9 cellular contexts compared by ENCODE assay signal in the genomic region with DNA sequence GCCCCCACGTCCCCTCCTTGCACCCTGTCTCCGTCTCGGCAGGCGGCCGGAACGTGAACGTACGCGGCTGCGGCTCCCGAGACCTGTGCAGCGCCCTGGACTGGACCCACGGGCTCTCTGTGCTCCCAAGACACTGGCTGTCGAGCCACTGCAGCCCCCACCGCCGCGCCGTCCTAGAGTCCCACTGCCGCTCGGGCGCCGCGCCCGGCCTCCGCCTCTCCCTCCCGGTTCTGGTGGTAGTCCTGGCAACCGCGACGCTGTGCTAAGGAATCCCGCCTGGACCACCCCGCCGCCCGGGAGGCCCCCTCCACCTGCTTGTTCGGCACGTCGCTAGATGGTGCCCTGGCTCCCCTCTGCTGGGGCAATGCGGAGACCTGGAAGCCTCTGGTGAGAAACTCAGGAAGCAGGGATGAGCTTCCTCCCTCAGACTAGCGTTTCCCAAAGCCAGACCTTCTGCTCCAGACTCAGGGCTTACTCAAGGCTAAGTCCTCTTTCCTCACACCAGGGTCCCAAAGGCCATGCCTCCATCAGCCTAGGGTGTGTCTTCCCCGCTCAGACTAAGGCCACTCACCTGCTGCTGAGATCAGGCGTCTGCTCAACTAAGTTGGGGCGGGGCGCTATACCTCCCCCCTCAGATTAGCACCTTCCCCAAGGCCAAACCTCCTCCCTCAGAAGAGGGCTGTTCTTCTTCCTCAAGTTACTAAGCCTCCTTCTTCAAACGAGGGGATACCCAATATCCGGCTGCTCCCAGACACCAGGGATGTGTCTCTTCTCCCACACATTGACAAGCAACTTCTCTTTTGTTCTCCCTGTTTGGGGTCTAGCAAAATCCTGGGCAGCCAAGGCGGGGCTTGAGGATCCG. TPM values are rescaled to one million over a fixed set of nuclear protein-coding genes. Genes with fewer than 3 reads are reported as not detected.
DNase-seq lines count a peak whose midpoint lies in the region; ATAC-seq, FAIRE-seq and TF ChIP-seq lines count a peak whose summit lies in the region.
"Had no signal": no experiment of that assay in that cellular context is flagged by ENCODE, and none has a peak within 500 bp of the region (broad histone marks: within the 10 kb centered on the region; RNA-seq: fewer than 3 reads in every experiment).

No MANE protein-coding gene starts in this region.

- H3K36me3 Mint-ChIP-seq in CD4-positive, alpha-beta memory T cell, result no peaks in the 10 kb centered on the region

- H3K4me1 Mint-ChIP-seq in CD4-positive, alpha-beta memory T cell, result peaks cover 16 to 32% (median 19%) of the 10 kb centered on the region in 4 donors

- WGBS in H1 (ENCODE audit: extremely low coverage in 1 of 2, insufficient coverage in 1 of 2, insufficient read length in 1 of 2, insufficient replicate concordance in 2 of 2, low coverage in 1 of 2, low lambda C conversion rate in 2 of 2, missing lambda C conversion rate in 1 of 2), 2 experiments, result 31% methylated on average over 28 of the region's 46 CpGs; no CpG with 5 or more reads in 1 of the 2 experiments

- no peaks in the 10 kb centered on the region for H3K79me2 ChIP-seq in H1 (ENCODE audit: control insufficient read depth in 1 of 2, insufficient read depth in 2 of 2, low read length in 2 of 2)

- ATAC-seq in GM18498 (IDR thresholded peaks at IDR 0.05; ENCODE audit: unreplicated experiment) (no peak), GM21737 (IDR thresholded peaks at IDR 0.05; ENCODE audit: unreplicated experiment) (no peak), GM19023 (IDR thresholded peaks at IDR 0.05; ENCODE audit: unreplicated experiment) (no peak)

- H3K23me2 ChIP-seq in H1 (ENCODE audit: low read depth, low read length), result peaks cover 5% of the 10 kb centered on the region; the same call in 1 of the 2 replicates

- H3K27me3 Mint-ChIP-seq in CD4-positive, alpha-beta memory T cell, result peaks cover 0 to 4% of the 10 kb centered on the region in 2 donors

- no peak overlapping the region; the same call in 1 of the 2 replicates for H4K8ac ChIP-seq in H1 (ENCODE audit: extremely low read depth, insufficient read depth, low read length)

- no peak overlapping the region for H4K91ac ChIP-seq in H1 (replicated peaks; ENCODE audit: insufficient read length, low read length)

- H3K4me2 ChIP-seq in H1 (ENCODE audit: insufficient read depth in 1 of 2, low read depth in 2 of 2, low read length in 2 of 2), result peak overlapping the region; percentile 49 to 73

- no peak overlapping the region for H2BK20ac ChIP-seq in H1 (ENCODE audit: low read length)

- H3K79me1 ChIP-seq in H1 (ENCODE audit: low read depth, low read length), result no peaks in the 10 kb centered on the region

- no peaks in the 10 kb centered on the region for H3K36me3 ChIP-seq in CD4-positive, alpha-beta memory T cell (ENCODE audit: insufficient read depth, low read length)
- H3K36me3 ChIP-seq in NT2/D1 (ENCODE audit: insufficient read depth, insufficient read length, low read length) (no peaks in the 10 kb centered on the region), H1 (ENCODE audit: control insufficient read depth in 2 of 4, insufficient read depth in 4 of 4, low read length in 3 of 4) (no peaks in the 10 kb centered on the region), mucosa of stomach (ENCODE audit: control insufficient read depth, insufficient read depth, low read length) (no peaks in the 10 kb centered on the region)

- no peak overlapping the region; the same call in 1 of the 2 replicates for H2BK12ac ChIP-seq in H1 (ENCODE audit: low read depth, low read length)

- H3K9me3 ChIP-seq in CD4-positive, alpha-beta memory T cell (ENCODE audit: control insufficient read depth in 1 of 2, low read length in 2 of 2), result no peaks in the 10 kb centered on the region
- H3K9me3 ChIP-seq in NT2/D1 (ENCODE audit: insufficient read depth, low read length), result no peaks in the 10 kb centered on the region; the same call in 1 of the 2 replicates
- H3K9me3 ChIP-seq in H1 (ENCODE audit: insufficient read depth in 2 of 2, low read depth in 1 of 2, low read length in 1 of 2), result no peaks in the 10 kb centered on the region
- H3K9me3 ChIP-seq in mucosa of stomach (ENCODE audit: control insufficient read depth, low read length), result no peaks in the 10 kb centered on the region

- no peak for TF ChIP-seq POLR2A in H1 (IDR thresholded peaks at IDR 0.05; ENCODE audit: control extremely low read depth in 1 of 2, low read depth in 2 of 2, low read length in 2 of 2)

- no peak overlapping the region for H2BK5ac ChIP-seq in H1 (ENCODE audit: low read depth, low read length)

- no peak overlapping the region for H2AK5ac ChIP-seq in H1 (ENCODE audit: low read depth, low read length)

- POLR2A ChIA-PET in CD4-positive, alpha-beta memory T cell (lab: Charles Lee; ENCODE audit: partially characterized antibody), result no interaction called here
- POLR2A ChIA-PET in H1 (lab: Charles Lee; ENCODE audit: partially characterized antibody), result interaction anchor here (1.1 to 1.4 kb wide), 2 partner anchors 12 to 53 kb away, joined by 3 read pairs; no protein-coding TSS in a partner anchor

- H3K9ac ChIP-seq in NT2/D1 (ENCODE audit: insufficient read length, low read depth), result no peak overlapping the region
- H3K9ac ChIP-seq in H1 (replicated peaks in 1 of 4; ENCODE audit: extremely low read depth in 1 of 4, low read depth in 3 of 4, low read length in 3 of 4), result no peak overlapping the region
- H3K9ac ChIP-seq in mucosa of stomach (ENCODE audit: low read length), result peak overlapping the region; percentile 31

- no peak overlapping the region for H2BK120ac ChIP-seq in H1 (replicated peaks; ENCODE audit: low read depth, low read length)

- no peak overlapping the region for H3K4me3 ChIP-seq in CD4-positive, alpha-beta memory T cell (ENCODE audit: low read length in 2 of 2)
- H3K4me3 ChIP-seq in NT2/D1 (ENCODE audit: insufficient read length, low read depth) (no peak overlapping the region), H1 (ENCODE audit: extremely low read depth in 1 of 4, insufficient read depth in 2 of 4, low read depth in 3 of 4, low read length in 4 of 4) (peak overlapping the region in 1 of 4 experiments; percentile 53; a peak in 3 of 8 replicates), mucosa of stomach (ENCODE audit: low read length) (no peak overlapping the region)

- FAIRE-seq in H1 (lab: Jason Lieb, UNC), result no peak
- FAIRE-seq: islet of Langerhans had no signal

- H3K4me1 ChIP-seq in CD4-positive, alpha-beta memory T cell (ENCODE audit: insufficient read depth, low read length), result peaks cover 14% of the 10 kb centered on the region
- peaks cover 5% of the 10 kb centered on the region for H3K4me1 ChIP-seq in NT2/D1 (ENCODE audit: insufficient read depth, insufficient read length)
- H3K4me1 ChIP-seq in H1 (replicated peaks in 1 of 4; ENCODE audit: control insufficient read depth in 3 of 4, insufficient read depth in 4 of 4, low read length in 3 of 4), result 0 out of 7 replicates have a peak, but pooled peaks cover 0 to 2% (median 0%) of the 10 kb centered on the region in 4 experiments
- H3K4me1 ChIP-seq in mucosa of stomach (ENCODE audit: control insufficient read depth, insufficient read depth, low read length), result peaks cover 26% of the 10 kb centered on the region

- H2AFZ ChIP-seq in H1 (ENCODE audit: low read length), result 0 out of 2 replicates have a peak overlapping the region, but pooled peaks have one; percentile 38

- intact Hi-C loops in CD4-positive, alpha-beta memory T cell (cut with micrococcal nuclease), result loop anchor here (1.0 kb wide), 1 partner anchor 31 kb away; no protein-coding TSS in a partner anchor

- H3K27ac Mint-ChIP-seq in CD4-positive, alpha-beta memory T cell, result peak overlapping the region; percentile 19 to 99 (median 97)

- no peak for TF ChIP-seq EP300 in H1 (IDR thresholded peaks at IDR 0.05; ENCODE audit: borderline replicate concordance in 1 of 2, low read depth in 2 of 2, low read length in 2 of 2)

- H3K9me3 Mint-ChIP-seq in CD4-positive, alpha-beta memory T cell, result peaks cover 0 to 10% (median 5%) of the 10 kb centered on the region in 8 donors

- no peak overlapping the region for H3K56ac ChIP-seq in H1 (replicated peaks; ENCODE audit: insufficient read length, low read depth, low read length)

- H3K4me3 Mint-ChIP-seq in CD4-positive, alpha-beta memory T cell, result peak overlapping the region; percentile 73 to 91 (median 82)

- no peak overlapping the region for H2BK15ac ChIP-seq in H1 (ENCODE audit: low read length)

- no peaks in the 10 kb centered on the region for H4K20me1 ChIP-seq in H1 (replicated peaks in 1 of 2; ENCODE audit: control insufficient read depth in 1 of 2, insufficient read depth in 2 of 2, low read length in 2 of 2)

- CTCF ChIA-PET in CD4-positive, alpha-beta memory T cell (lab: Charles Lee; ENCODE audit: partially characterized antibody), result interaction anchor here (0.7 kb wide), 1 partner anchor 55 kb away, joined by 3 read pairs; a partner anchor contains a TSS
- CTCF ChIA-PET in H1 (lab: Charles Lee; ENCODE audit: partially characterized antibody), result interaction anchor here (0.7 to 1.9 kb wide), 9 partner anchors 12 to 65 kb away, joined by 3 to 10 read pairs (median 4); a partner anchor contains a TSS

- no peak overlapping the region for H3K4ac ChIP-seq in H1 (replicated peaks; ENCODE audit: insufficient read length, low read depth, low read length)

- H4K5ac ChIP-seq in H1 (ENCODE audit: insufficient read length, low read depth, low read length), result no peak overlapping the region

- TF ChIP-seq CTCF in H1 (IDR thresholded peaks at IDR 0.05; ENCODE audit: control extremely low read depth in 1 of 3, insufficient read depth in 1 of 3, low read depth in 1 of 3, low read length in 3 of 3) (peak; percentile 23 to 37 (median 29)), GM20000 (IDR thresholded peaks at IDR 0.05; ENCODE audit: extremely low read depth, missing control alignments) (no peak)

- H3K14ac ChIP-seq in H1 (ENCODE audit: insufficient read length), result no peak overlapping the region

- H3K18ac ChIP-seq in H1 (ENCODE audit: extremely low read depth, low read length), result no peak overlapping the region

- H3K27me3 ChIP-seq in CD4-positive, alpha-beta memory T cell (ENCODE audit: insufficient read depth, low read length), result no peaks in the 10 kb centered on the region
- H3K27me3 ChIP-seq in NT2/D1 (ENCODE audit: insufficient read depth, insufficient read length) (peaks cover 9% of the 10 kb centered on the region), H1 (replicated peaks in 1 of 4; ENCODE audit: control insufficient read depth in 3 of 4, extremely low read depth in 1 of 4, insufficient read depth in 3 of 4, low read length in 3 of 4) (peaks cover 0 to 6% (median 2%) of the 10 kb centered on the region in 4 experiments; a peak in 4 of 7 replicates), mucosa of stomach (ENCODE audit: control insufficient read depth, insufficient read depth, low read length) (no peaks in the 10 kb centered on the region)

- DNase-seq in CD4-positive, alpha-beta memory T cell, result no peak
- peak; percentile 23 for DNase-seq in NT2/D1 (ENCODE audit: low read depth, low spot score)
- peak; percentile 41 to 78 for DNase-seq in H1 (ENCODE audit: low read depth in 1 of 2, low spot score in 2 of 2)
- no peak for DNase-seq in GM20000 (ENCODE audit: low spot score)

- peak; percentile 36 to 56; a peak in 2 of 4 replicates for TF ChIP-seq RAD21 in H1 (IDR thresholded peaks at IDR 0.05 in 1 of 2, conservative IDR thresholded peaks at IDR 0.05 in 1 of 2; ENCODE audit: low read depth in 2 of 2, low read length in 2 of 2)

- H3K27ac ChIP-seq in CD4-positive, alpha-beta memory T cell (ENCODE audit: low read depth, low read length), result no peak overlapping the region
- no peak overlapping the region for H3K27ac ChIP-seq in H1 (ENCODE audit: low read depth, low read length)

- no peak overlapping the region for H3K23ac ChIP-seq in H1 (ENCODE audit: insufficient read length)

RNA-seq across cellular contexts. Expression of a gene that starts 16.1 kb away (rescaled TPM):
- total RNA-seq in CD4-positive, alpha-beta memory T cell, result not detected
- polyA plus RNA-seq in CD4-positive, alpha-beta memory T cell, result not detected
- not detected in 2 replicates for total RNA-seq in H1 (2021; fragmentation: NEBNext Ultra II Directional; extraction: Animal tissue kit (Norgen Biotek cat#: 25700))
- not detected in 2 replicates for polyA plus RNA-seq in H1 (2011; rRNA removed)
- not detected for polyA plus RNA-seq in H1 (2011; cell fraction: cytosol; rRNA removed)
- polyA plus RNA-seq in H1 (2011; cell fraction: nucleus; rRNA removed), result not detected
- not detected in 4 replicates for polyA plus RNA-seq in H1 (2012, experiment 1 of 2)
- polyA plus RNA-seq in H1 (2012, experiment 2 of 2), result not detected
- polyA plus RNA-seq in H1 (2013, experiment 1 of 2), result not detected
- 0.06 TPM for polyA plus RNA-seq in H1 (2013, experiment 2 of 2)
- not detected in 2 replicates for polyA minus RNA-seq in H1 (2011; rRNA and poly(A)+ RNA removed)
- polyA minus RNA-seq in H1 (2011; cell fraction: cytosol; rRNA and poly(A)+ RNA removed), result not detected
- not detected for polyA minus RNA-seq in H1 (2011; cell fraction: nucleus; rRNA and poly(A)+ RNA removed)

RNA-seq across cellular contexts. Expression of a gene that starts 29.8 kb away (rescaled TPM):
- total RNA-seq in CD4-positive, alpha-beta memory T cell, result 1 to 10 TPM; 8.6 to 9.4 TPM
- 1 to 10 TPM; 6.3 to 6.6 TPM for polyA plus RNA-seq in CD4-positive, alpha-beta memory T cell
- total RNA-seq in H1 (2021; fragmentation: NEBNext Ultra II Directional; extraction: Animal tissue kit (Norgen Biotek cat#: 25700)), result 22.9 and 23.0 TPM in 2 replicates
- polyA plus RNA-seq in H1 (2011; rRNA removed), result 23.4 and 29.8 TPM in 2 replicates
- polyA plus RNA-seq in H1 (2011; cell fraction: cytosol; rRNA removed), result 33.3 TPM
- 32.7 TPM for polyA plus RNA-seq in H1 (2011; cell fraction: nucleus; rRNA removed)
- 22.5 to 28.7 TPM (median 26.3 TPM) in 4 replicates for polyA plus RNA-seq in H1 (2012, experiment 1 of 2)
- 16.1 TPM for polyA plus RNA-seq in H1 (2012, experiment 2 of 2)
- 32.2 TPM for polyA plus RNA-seq in H1 (2013, experiment 1 of 2)
- 35.2 TPM for polyA plus RNA-seq in H1 (2013, experiment 2 of 2)
- polyA minus RNA-seq in H1 (2011; rRNA and poly(A)+ RNA removed), result 11.9 and 15.1 TPM in 2 replicates
- polyA minus RNA-seq in H1 (2011; cell fraction: cytosol; rRNA and poly(A)+ RNA removed), result 8.6 TPM
- polyA minus RNA-seq in H1 (2011; cell fraction: nucleus; rRNA and poly(A)+ RNA removed), result 9.9 TPM

RNA-seq across cellular contexts. Expression of a gene that starts 55.0 kb away (rescaled TPM):
- 10 to 100 TPM; 57.6 to 57.9 TPM for total RNA-seq in CD4-positive, alpha-beta memory T cell
- 10 to 100 TPM in 1 of 2 donors, 1 to 10 TPM in 1; 3.8 to 13.7 TPM for polyA plus RNA-seq in CD4-positive, alpha-beta memory T cell
- total RNA-seq in H1 (2021; fragmentation: NEBNext Ultra II Directional; extraction: Animal tissue kit (Norgen Biotek cat#: 25700)), result 28.7 and 34.0 TPM in 2 replicates
- polyA plus RNA-seq in H1 (2011; rRNA removed), result 20.4 and 25.6 TPM in 2 replicates
- polyA plus RNA-seq in H1 (2011; cell fraction: cytosol; rRNA removed), result 16.5 TPM
- polyA plus RNA-seq in H1 (2011; cell fraction: nucleus; rRNA removed), result 50.0 TPM
- polyA plus RNA-seq in H1 (2012, experiment 1 of 2), result 21.5 to 33.3 TPM (median 28.7 TPM) in 4 replicates
- polyA plus RNA-seq in H1 (2012, experiment 2 of 2), result 14.0 TPM
- 13.1 TPM for polyA plus RNA-seq in H1 (2013, experiment 1 of 2)
- polyA plus RNA-seq in H1 (2013, experiment 2 of 2), result 12.1 TPM
- 13.7 and 13.8 TPM in 2 replicates for polyA minus RNA-seq in H1 (2011; rRNA and poly(A)+ RNA removed)
- 12.5 TPM for polyA minus RNA-seq in H1 (2011; cell fraction: cytosol; rRNA and poly(A)+ RNA removed)
- 15.1 TPM for polyA minus RNA-seq in H1 (2011; cell fraction: nucleus; rRNA and poly(A)+ RNA removed)

Comparison
In these comparisons a context has a peak if more than half of its experiments do, and no peak if none do; other contexts are left out.
1. DNase-seq: peak in NT2/D1 (single experiment) and H1 (2 of 2); none in CD4-positive, alpha-beta memory T cell (0 of 5) and GM20000 (single experiment).